In genomic region chr1:25036117-25036546, GRCh38 we compare ENCODE assay signal across 22 cellular contexts.
DNase-seq lines count a peak whose midpoint lies in the region; ATAC-seq, FAIRE-seq and TF ChIP-seq lines count a peak whose summit lies in the region.
"Had no signal": no experiment of that assay in that cellular context is flagged by ENCODE, and none has a peak within 500 bp of the region (broad histone marks: within the 10 kb centered on the region; RNA-seq: fewer than 3 reads in every experiment).

No MANE protein-coding gene starts in this region.

- no peak overlapping the region for H3K4me3 Mint-ChIP-seq in activated naive CD4-positive, alpha-beta T cell treated with anti-CD3 and anti-CD28 coated beads for 36 hours
- no peak overlapping the region for H3K4me3 Mint-ChIP-seq in effector memory CD8-positive, alpha-beta T cell
- H3K4me3 Mint-ChIP-seq: B cell had no signal

- no peaks in the 10 kb centered on the region for H3K36me3 Mint-ChIP-seq in activated naive CD4-positive, alpha-beta T cell treated with anti-CD3 and anti-CD28 coated beads for 36 hours (ENCODE audit: low read depth)
- peaks cover 20% of the 10 kb centered on the region for H3K36me3 Mint-ChIP-seq in effector memory CD8-positive, alpha-beta T cell (ENCODE audit: insufficient read depth)
- H3K36me3 Mint-ChIP-seq: CD4-positive, CD25-positive, alpha-beta regulatory T cell had no signal

- H3K9me3 ChIP-seq in HEK293 (ENCODE audit: control insufficient read depth, insufficient read depth, low read depth, low read length): no peaks in the 10 kb centered on the region

- peak; percentile 51 for ATAC-seq in effector memory CD8-positive, alpha-beta T cell (replicated peaks)
- ATAC-seq: Panc1, SK-N-SH treated with all-trans-retinoic acid at 6 μM for 48 hours had no signal

- no peaks in the 10 kb centered on the region for H3K4me1 ChIP-seq in HEK293 (ENCODE audit: control insufficient read depth, insufficient read depth, low read length)

- H3K9me3 Mint-ChIP-seq in activated naive CD4-positive, alpha-beta T cell treated with anti-CD3 and anti-CD28 coated beads for 36 hours: no peaks in the 10 kb centered on the region
- no peaks in the 10 kb centered on the region for H3K9me3 Mint-ChIP-seq in effector memory CD8-positive, alpha-beta T cell
- H3K9me3 Mint-ChIP-seq: CD4-positive, CD25-positive, alpha-beta regulatory T cell had no signal

- H3K4me1 Mint-ChIP-seq in activated naive CD4-positive, alpha-beta T cell treated with anti-CD3 and anti-CD28 coated beads for 36 hours (ENCODE audit: low read depth): peaks cover 41% of the 10 kb centered on the region
- H3K4me1 Mint-ChIP-seq in effector memory CD8-positive, alpha-beta T cell (ENCODE audit: low read depth in 2 of 2): peaks cover 50 to 52% of the 10 kb centered on the region in 2 donors

- H3K27ac ChIP-seq in HEK293 (ENCODE audit: extremely low read depth, low read depth, low read length): no peak overlapping the region
- H3K27ac ChIP-seq: GM23248, KMS-11 had no signal

- no peaks in the 10 kb centered on the region for H3K27me3 Mint-ChIP-seq in activated naive CD4-positive, alpha-beta T cell treated with anti-CD3 and anti-CD28 coated beads for 36 hours (ENCODE audit: low read depth)
- peaks cover 0 to 6% of the 10 kb centered on the region in 2 donors for H3K27me3 Mint-ChIP-seq in effector memory CD8-positive, alpha-beta T cell

- DNase-seq in activated naive CD4-positive, alpha-beta T cell treated with anti-CD3 and anti-CD28 coated beads for 36 hours: peak; percentile 2
- no peak for DNase-seq in activated naive CD4-positive, alpha-beta T cell treated with Interleukin-2 at 50 U/mL for 16 hours
- DNase-seq in effector memory CD8-positive, alpha-beta T cell: peak; percentile 47 to 52 (median 48)
- DNase-seq in urothelium cell line (ENCODE audit: low spot score) (no peak), UCSD-AML1 (lab: John Stamatoyannopoulos, UW; ENCODE audit: unreplicated experiment) (no peak), NCI-H1092 treated with DMSO at 0.1 percent for 48 hours (lab: John Stamatoyannopoulos, UW) (no peak)
- DNase-seq: COR-L47, DMS 273 treated with DMSO at 0.1 percent for 48 hours, DMS79 treated with DMSO at 0.1 percent for 48 hours, GM23248, NCI-H1105 treated with DMSO at 0.1 percent for 48 hours, NCI-H2029 treated with DMSO at 0.1 percent for 48 hours, NCI-H345, NCI-H524, NCI-H774 had no signal

- POLR2A ChIA-PET in HEK293 (lab: Yijun Ruan, JAX): no interaction called here

- intact Hi-C loops in activated naive CD4-positive, alpha-beta T cell treated with anti-CD3 and anti-CD28 coated beads for 36 hours (cut with micrococcal nuclease): loop anchor here (10.0 kb wide), 2 partner anchors 291 to 551 kb away; partner anchors contain the start of gene CLIC4

- FAIRE-seq in urothelium cell line (lab: Jason Lieb, UNC): peak; percentile 85
- FAIRE-seq: A204.1 had no signal

- TF ChIP-seq CTCF in HEK293 (tag by site-specific recombination; IDR thresholded peaks at IDR 0.05): no peak

- no peak overlapping the region for H3K27ac Mint-ChIP-seq in activated naive CD4-positive, alpha-beta T cell treated with anti-CD3 and anti-CD28 coated beads for 36 hours
- H3K27ac Mint-ChIP-seq in effector memory CD8-positive, alpha-beta T cell: no peak overlapping the region

- H3K36me3 ChIP-seq in HEK293 (ENCODE audit: control insufficient read depth in 2 of 2, insufficient read depth in 1 of 2, low read length in 2 of 2): no peaks in the 10 kb centered on the region

- no peak overlapping the region for H3K4me3 ChIP-seq in HEK293 (ENCODE audit: low read depth, low read length)
- H3K4me3 ChIP-seq: GM23248 had no signal

- CTCF ChIA-PET in activated naive CD4-positive, alpha-beta T cell treated with anti-CD3 and anti-CD28 coated beads for 36 hours (lab: Charles Lee): interaction anchor here (0.6 to 8.1 kb wide), 27 partner anchors 10 to 335 kb away, joined by 3 to 144 read pairs (median 10); partner anchors contain the start of gene RUNX3
- CTCF ChIA-PET in HEK293 (lab: Yijun Ruan, JAX): interaction anchor here (0.6 to 3.9 kb wide), 16 partner anchors 9 to 350 kb away, joined by 3 to 34 read pairs (median 8); no protein-coding TSS in a partner anchor

TF ChIP-seq in HEK293, 187 proteins besides CTCF, POLR2A, EP300 and RAD21 (continues in another document):
- TF ChIP-seq ZBTB10 (tag by site-specific recombination; IDR thresholded peaks at IDR 0.05): no peak
- no peak for TF ChIP-seq ZNF23 (tag by site-specific recombination; IDR thresholded peaks at IDR 0.05; ENCODE audit: borderline replicate concordance)
- TF ChIP-seq ZNF366 (tag by site-specific recombination; conservative IDR thresholded peaks at IDR 0.05): no peak
- TF ChIP-seq EGR2 (tag by site-specific recombination; IDR thresholded peaks at IDR 0.05; ENCODE audit: low read depth): no peak
- TF ChIP-seq ZNF560 (tag by site-specific recombination; IDR thresholded peaks at IDR 0.05; ENCODE audit: borderline replicate concordance): no peak
- no peak for TF ChIP-seq GLIS1 (tag by site-specific recombination; IDR thresholded peaks at IDR 0.05)
- TF ChIP-seq ZNF791 (tag by site-specific recombination; IDR thresholded peaks at IDR 0.05): no peak
- TF ChIP-seq ZSCAN23 (tag by site-specific recombination; IDR thresholded peaks at IDR 0.05): no peak
- no peak for TF ChIP-seq ZNF558 (tag by site-specific recombination; IDR thresholded peaks at IDR 0.05)
- no peak for TF ChIP-seq ELK4 (IDR thresholded peaks at IDR 0.05; ENCODE audit: borderline replicate concordance, low read depth, low read length)
- no peak for TF ChIP-seq KLF7 (tag by site-specific recombination; IDR thresholded peaks at IDR 0.05; ENCODE audit: borderline replicate concordance)
- no peak for TF ChIP-seq ZNF596 (tag by site-specific recombination; IDR thresholded peaks at IDR 0.05)
- no peak for TF ChIP-seq ZNF626 (tag by site-specific recombination; IDR thresholded peaks at IDR 0.05)
- TF ChIP-seq ZNF398 (tag by site-specific recombination; IDR thresholded peaks at IDR 0.05): 0 out of 2 replicates have a peak, but pooled peaks have one; percentile 20
- TF ChIP-seq BCL6B (tag by site-specific recombination; IDR thresholded peaks at IDR 0.05): no peak; the same call in 1 of the 2 replicates
- peak; percentile 43; the same call in 1 of the 2 replicates for TF ChIP-seq YY2 (tag by site-specific recombination; IDR thresholded peaks at IDR 0.05)

Comparison
In these comparisons a context has a peak if more than half of its experiments do, and no peak if none do; other contexts are left out.
1. DNase-seq: peak in activated naive CD4-positive, alpha-beta T cell treated with anti-CD3 and anti-CD28 coated beads for 36 hours (single experiment) and effector memory CD8-positive, alpha-beta T cell (3 of 3); none in activated naive CD4-positive, alpha-beta T cell treated with Interleukin-2 at 50 U/mL for 16 hours (single experiment), urothelium cell line (single experiment), UCSD-AML1 (single experiment) and NCI-H1092 treated with DMSO at 0.1 percent for 48 hours (single experiment).